Comparison of ENCODE assay signal across 17 cellular contexts in genomic region chr2:175817200-175817599, GRCh38.
DNase-seq lines count a peak whose midpoint lies in the region; ATAC-seq, FAIRE-seq and TF ChIP-seq lines count a peak whose summit lies in the region.
"Had no signal": no experiment of that assay in that cellular context is flagged by ENCODE, and none has a peak within 500 bp of the region (broad histone marks: within the 10 kb centered on the region; RNA-seq: fewer than 3 reads in every experiment).

No MANE protein-coding gene starts in this region.

- DNase-seq in ELR (ENCODE audit: low read depth) (peak; percentile 9), HS-5 (ENCODE audit: low read depth) (peak; percentile 36), epithelial cell of esophagus (ENCODE audit: low read depth) (peak; percentile 63), keratinocyte (ENCODE audit: low read depth, low spot score) (peak; percentile 50), HUDEP-2 (lab: John Stamatoyannopoulos, UW; ENCODE audit: unreplicated experiment in 76 of 76) (no peak), SIG-M5 treated with dmso at 0.1 percent for 504 hours (lab: John Stamatoyannopoulos, UW; ENCODE audit: unreplicated experiment) (no peak)
- DNase-seq: 8988T; CD4-positive, CD25-positive, alpha-beta regulatory T cell; DMS 273 treated with DMSO at 0.1 percent for 48 hours; GOT3; H9 had no signal

- H3K27me3 ChIP-seq in keratinocyte (ENCODE audit: control insufficient read depth, extremely low read depth, insufficient read depth, low read length) = no peaks in the 10 kb centered on the region
- H3K27me3 ChIP-seq: BLaER1 treated with 17β-estradiol and CSF1 and Interleukin-3, amounts not matched to agents 10 nM and 100 nM had no signal

- H3K27ac ChIP-seq in keratinocyte (ENCODE audit: control insufficient read depth, insufficient read depth, low read length) = peak overlapping the region; percentile 83
- H3K27ac ChIP-seq: BLaER1 treated with 17β-estradiol and CSF1 and Interleukin-3, amounts not matched to agents 10 nM and 100 nM had no signal

- ATAC-seq in GM18519 (IDR thresholded peaks at IDR 0.05; ENCODE audit: low FRiP score, unreplicated experiment) = no peak
- ATAC-seq: GM12878, K562 had no signal

- H4K20me1 ChIP-seq in keratinocyte (ENCODE audit: control insufficient read depth, extremely low read depth, insufficient read depth, low read length) = no peaks in the 10 kb centered on the region
- H4K20me1 ChIP-seq: BLaER1 treated with 17β-estradiol and CSF1 and Interleukin-3, amounts not matched to agents 10 nM and 100 nM had no signal

- no peak overlapping the region for H3K4me3 ChIP-seq in epithelial cell of esophagus (ENCODE audit: low read length)
- peak overlapping the region in 1 of 3 experiments; percentile 18 for H3K4me3 ChIP-seq in keratinocyte (ENCODE audit: control insufficient read depth in 2 of 3, extremely low read depth in 1 of 3, insufficient read depth in 2 of 3, low read depth in 1 of 3, low read length in 3 of 3)
- H3K4me3 ChIP-seq: BLaER1 treated with 17β-estradiol and CSF1 and Interleukin-3, amounts not matched to agents 10 nM and 100 nM; GM12878; K562 had no signal

- peaks cover 28% of the 10 kb centered on the region for H3K4me1 ChIP-seq in keratinocyte (ENCODE audit: control insufficient read depth, extremely low read depth, insufficient read depth, low read length)
- H3K4me1 ChIP-seq: BLaER1 treated with 17β-estradiol and CSF1 and Interleukin-3, amounts not matched to agents 10 nM and 100 nM had no signal

- TF ChIP-seq CTCF in epithelial cell of esophagus (IDR thresholded peaks at IDR 0.05; ENCODE audit: insufficient read depth, low read depth, low read length, missing control alignments) = no peak
- TF ChIP-seq CTCF in keratinocyte (optimal IDR thresholded peaks at IDR 0.05 in 1 of 3, IDR thresholded peaks at IDR 0.05 in 1 of 3, conservative IDR thresholded peaks at IDR 0.05 in 1 of 3; ENCODE audit: extremely low read depth in 1 of 3, insufficient read depth in 2 of 3, low read length in 3 of 3) = no peak

- peak; percentile 13 for FAIRE-seq in keratinocyte (lab: Jason Lieb, UNC)
- FAIRE-seq: GM12878, GM18507, HTR-8/SVneo, K562 had no signal

- dilution Hi-C loops in keratinocyte (cut with MboI; ENCODE audit: extremely low pct_ligation_motif_present, low sequenced_read_pairs) = no loop called here

- no peak overlapping the region for H3K9ac ChIP-seq in keratinocyte (ENCODE audit: control insufficient read depth, extremely low read depth, insufficient read depth, low read length)
- H3K9ac ChIP-seq: BLaER1 treated with 17β-estradiol and CSF1 and Interleukin-3, amounts not matched to agents 10 nM and 100 nM had no signal

- H3K36me3 ChIP-seq in keratinocyte (ENCODE audit: control insufficient read depth in 2 of 2, extremely low read depth in 1 of 2, insufficient read depth in 2 of 2, low read length in 2 of 2) = no peaks in the 10 kb centered on the region
- H3K36me3 ChIP-seq: BLaER1 treated with 17β-estradiol and CSF1 and Interleukin-3, amounts not matched to agents 10 nM and 100 nM had no signal

- H3K9me3 ChIP-seq in keratinocyte (ENCODE audit: control insufficient read depth, low read depth, low read length) = no peaks in the 10 kb centered on the region

- no peaks in the 10 kb centered on the region for H3K9me1 ChIP-seq in keratinocyte (ENCODE audit: control insufficient read depth, extremely low read depth, insufficient read depth, low read length)

- H3K79me2 ChIP-seq in keratinocyte (ENCODE audit: control insufficient read depth, insufficient read depth, low read length) = no peaks in the 10 kb centered on the region

- H3K4me2 ChIP-seq in keratinocyte (ENCODE audit: control insufficient read depth, extremely low read depth, insufficient read depth, low read depth, low read length) = peak overlapping the region; percentile 73
- H3K4me2 ChIP-seq: BLaER1 treated with 17β-estradiol and CSF1 and Interleukin-3, amounts not matched to agents 10 nM and 100 nM had no signal

- no peak overlapping the region for H2AFZ ChIP-seq in keratinocyte (ENCODE audit: control insufficient read depth, low read length)

Comparison
In these comparisons a context has a peak if more than half of its experiments do, and no peak if none do; other contexts are left out.
1. DNase-seq: peak in ELR (single experiment), HS-5 (single experiment), epithelial cell of esophagus (single experiment) and keratinocyte (single experiment); none in HUDEP-2 (0 of 76) and SIG-M5 treated with dmso at 0.1 percent for 504 hours (single experiment).